ENCODE assay signal across 8 cellular contexts in the genomic region with DNA sequence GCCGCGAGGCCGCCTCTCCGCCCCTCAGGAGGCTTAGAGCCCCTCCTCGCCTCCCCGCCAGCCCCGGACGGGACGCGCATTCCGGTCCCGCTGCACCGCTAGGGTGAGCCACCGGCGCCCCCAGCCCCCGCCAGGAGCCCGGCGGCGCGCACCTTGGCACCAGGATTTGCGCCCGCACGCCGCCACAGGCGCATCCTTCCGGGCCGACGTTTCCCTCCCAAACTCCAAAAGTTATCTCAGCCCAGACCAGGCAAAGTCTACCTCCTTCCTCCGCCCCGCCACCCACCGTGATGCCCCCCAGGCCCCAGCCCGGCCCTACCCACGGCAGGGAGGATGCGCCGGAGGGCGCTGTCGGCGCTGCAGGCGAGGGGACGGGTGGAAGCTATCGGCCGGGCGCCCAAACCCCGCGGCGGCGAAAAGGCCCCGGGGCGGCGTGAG. TPM values are rescaled to one million over a fixed set of nuclear protein-coding genes. Genes with fewer than 3 reads are reported as not detected.
A peak's percentile ranks its signal among the peaks of the same experiment; 100 is the strongest.
DNase-seq lines count a peak whose midpoint lies in the region; ATAC-seq lines count a peak whose summit lies in the region.

No MANE protein-coding gene starts in this region.

- peak overlapping the region; percentile 74 for H3K4me3 Mint-ChIP-seq in activated naive CD8-positive, alpha-beta T cell treated with anti-CD3 and anti-CD28 coated beads, Interleukin-2, amount 10 ng/mL, durations not matched to agents 7 days and 5 days

- H3K9me3 Mint-ChIP-seq in activated naive CD8-positive, alpha-beta T cell treated with anti-CD3 and anti-CD28 coated beads, Interleukin-2, amount 10 ng/mL, durations not matched to agents 7 days and 5 days, result no peaks in the 10 kb centered on the region

- DNase-seq in ELF-1 (ENCODE audit: low read depth, low spot score) (peak; percentile 74), NCI-H2171 (lab: John Stamatoyannopoulos, UW) (peak; percentile 6), iPS DF 6.9 (ENCODE audit: low read depth, low spot score) (no peak), AML-193 (lab: John Stamatoyannopoulos, UW) (no peak), dedifferentiated amniotic fluid mesenchymal stem cell (ENCODE audit: extremely low spot score) (no peak)
- peak; percentile 39 for DNase-seq in activated naive CD8-positive, alpha-beta T cell treated with anti-CD3 and anti-CD28 coated beads, Interleukin-2, amount 10 ng/mL, durations not matched to agents 7 days and 5 days

- no peaks in the 10 kb centered on the region for H3K9me3 ChIP-seq in iPS DF 6.9 (ENCODE audit: control insufficient read depth, insufficient read depth, low read length)

- POLR2A ChIA-PET in activated naive CD8-positive, alpha-beta T cell treated with anti-CD3 and anti-CD28 coated beads, Interleukin-2, amount 10 ng/mL, durations not matched to agents 7 days and 5 days (lab: Charles Lee), result no interaction called here

- H3K4me1 ChIP-seq in iPS DF 6.9 (ENCODE audit: control insufficient read depth, insufficient read depth, low read length), result no peaks in the 10 kb centered on the region

- H3K27ac ChIP-seq in iPS DF 6.9 (ENCODE audit: low read length) (no peak overlapping the region), skin epidermis (no peak overlapping the region)

- no CpG with 5 or more reads among the region's 50 CpGs for WGBS in iPS DF 6.9 (ENCODE audit: insufficient coverage, insufficient read length)

- peaks cover 6% of the 10 kb centered on the region for H3K4me1 Mint-ChIP-seq in activated naive CD8-positive, alpha-beta T cell treated with anti-CD3 and anti-CD28 coated beads, Interleukin-2, amount 10 ng/mL, durations not matched to agents 7 days and 5 days

- H3K27me3 Mint-ChIP-seq in activated naive CD8-positive, alpha-beta T cell treated with anti-CD3 and anti-CD28 coated beads, Interleukin-2, amount 10 ng/mL, durations not matched to agents 7 days and 5 days, result peaks cover 39% of the 10 kb centered on the region

- H3K27me3 ChIP-seq in iPS DF 6.9 (ENCODE audit: control insufficient read depth, insufficient read depth, low read length), result no peaks in the 10 kb centered on the region; the same call in 1 of the 2 replicates

- H3K36me3 Mint-ChIP-seq in activated naive CD8-positive, alpha-beta T cell treated with anti-CD3 and anti-CD28 coated beads, Interleukin-2, amount 10 ng/mL, durations not matched to agents 7 days and 5 days, result no peaks in the 10 kb centered on the region

- H3K27ac Mint-ChIP-seq in activated naive CD8-positive, alpha-beta T cell treated with anti-CD3 and anti-CD28 coated beads, Interleukin-2, amount 10 ng/mL, durations not matched to agents 7 days and 5 days, result no peak overlapping the region

- no peaks in the 10 kb centered on the region for H3K36me3 ChIP-seq in iPS DF 6.9 (ENCODE audit: control insufficient read depth, insufficient read depth, low read length)

- ATAC-seq in activated naive CD8-positive, alpha-beta T cell treated with anti-CD3 and anti-CD28 coated beads, Interleukin-2, amount 10 ng/mL, durations not matched to agents 7 days and 5 days (ENCODE audit: low read depth), result peak; percentile 66
- ATAC-seq in GM18520 (IDR thresholded peaks at IDR 0.05; ENCODE audit: unreplicated experiment), result no peak

- H3K4me3 ChIP-seq in iPS DF 6.9 (ENCODE audit: low read length) (peak overlapping the region; percentile 49; the same call in 1 of the 2 replicates), skin epidermis (peak overlapping the region; percentile 32 to 55 (median 41))

RNA-seq across cellular contexts. Expression of a gene that starts 0.5 kb away (rescaled TPM):
- total RNA-seq in activated naive CD8-positive, alpha-beta T cell treated with anti-CD3 and anti-CD28 coated beads, Interleukin-2, amount 10 ng/mL, durations not matched to agents 7 days and 5 days, result 1 to 10 TPM; 1.8 to 2.0 TPM

Comparison
In these comparisons a context has a peak if more than half of its experiments do, and no peak if none do; other contexts are left out.
1. DNase-seq: peak in ELF-1 (single experiment), NCI-H2171 (single experiment) and activated naive CD8-positive, alpha-beta T cell treated with anti-CD3 and anti-CD28 coated beads, Interleukin-2, amount 10 ng/mL, durations not matched to agents 7 days and 5 days (single experiment); none in iPS DF 6.9 (single experiment), AML-193 (0 of 2) and dedifferentiated amniotic fluid mesenchymal stem cell (single experiment).